ENCODE assay signal across 15 cellular contexts in genomic region chr7:100863406-100863950, GRCh38. TPM values are rescaled to one million over a fixed set of nuclear protein-coding genes. Genes with fewer than 3 reads are reported as not detected.
DNase-seq lines count a peak whose midpoint lies in the region; ATAC-seq and TF ChIP-seq lines count a peak whose summit lies in the region.
"Had no signal": no experiment of that assay in that cellular context is flagged by ENCODE, and none has a peak within 500 bp of the region (broad histone marks: within the 10 kb centered on the region; RNA-seq: fewer than 3 reads in every experiment).

No MANE protein-coding gene starts in this region.

- H3K9me3 ChIP-seq in upper lobe of right lung (no peaks in the 10 kb centered on the region), Caco-2 (no peaks in the 10 kb centered on the region)
- H3K9me3 ChIP-seq: BE2C had no signal

- H3K27me3 ChIP-seq in upper lobe of right lung (no peaks in the 10 kb centered on the region), Caco-2 (replicated peaks; ENCODE audit: control insufficient read depth, insufficient read depth, low read length) (no peaks in the 10 kb centered on the region)
- H3K27me3 ChIP-seq: BE2C, neural progenitor cell had no signal

- no peak overlapping the region for H3K27ac Mint-ChIP-seq in Caco-2 (ENCODE audit: unreplicated experiment)
- H3K27ac Mint-ChIP-seq: stimulated activated memory B cell treated with anti-CD40 and anti-IgM and Interleukin-4, amounts not matched to agents 10 μg/mL and 1 μg/mL and 100 μg/mL, for 72 hours had no signal

- peaks cover 67% of the 10 kb centered on the region for H3K36me3 Mint-ChIP-seq in Caco-2 (ENCODE audit: insufficient read depth, unreplicated experiment)

- CTCF ChIA-PET in Caco-2 (lab: Charles Lee), result no interaction called here

- H3K27ac ChIP-seq in upper lobe of right lung, result no peak overlapping the region
- H3K27ac ChIP-seq: coronary artery, neural progenitor cell had no signal

- H3K36me3 ChIP-seq in upper lobe of right lung, result peaks cover 21% of the 10 kb centered on the region
- peaks cover 5% of the 10 kb centered on the region for H3K36me3 ChIP-seq in Caco-2 (ENCODE audit: control insufficient read depth, insufficient read depth, low read length)
- H3K36me3 ChIP-seq: neural progenitor cell had no signal

- intact Hi-C loops in posterior vena cava (cut with DNase I) (no loop called here), upper lobe of right lung (cut with DNase I) (no loop called here), Caco-2 (cut with micrococcal nuclease; ENCODE audit: unreplicated experiment) (no loop called here)

- BruUV-seq in Caco-2 (replicated peaks; lab: Mats Ljungman, UMichigan), result no TSS peak

- DNase-seq in GM03348 (ENCODE audit: low spot score) (peak; percentile 1), SW480 (ENCODE audit: low spot score) (peak; percentile 64), epidermal melanocyte (ENCODE audit: insufficient read length, low spot score) (peak; percentile 50), posterior vena cava (ENCODE audit: low spot score) (peak; percentile 70), upper lobe of right lung (no peak), NCI-H748 treated with DMSO at 0.1 percent for 48 hours (lab: John Stamatoyannopoulos, UW) (no peak), putamen (ENCODE audit: low spot score) (no peak), Caco-2 (no peak)
- DNase-seq: activated CD4-positive, alpha-beta T cell treated with anti-CD3 and anti-CD28 coated beads, Interleukin-2, amount 50 U/mL, for 1 hour; BE2C; mesenchymal stem cell; NCI-H2081 treated with DMSO at 0.1 percent for 48 hours had no signal

- no peaks in the 10 kb centered on the region for H3K9me3 Mint-ChIP-seq in Caco-2 (ENCODE audit: unreplicated experiment)
- H3K9me3 Mint-ChIP-seq: neural progenitor cell; stimulated activated memory B cell treated with anti-CD40 and anti-IgM and Interleukin-4, amounts not matched to agents 10 μg/mL and 1 μg/mL and 100 μg/mL, for 72 hours had no signal

- H3K4me1 ChIP-seq in upper lobe of right lung (peaks cover 26% of the 10 kb centered on the region), Caco-2 (peaks cover 10% of the 10 kb centered on the region)

- no peak for TF ChIP-seq CTCF in upper lobe of right lung (IDR thresholded peaks at IDR 0.05)
- no peak for TF ChIP-seq CTCF in Caco-2 (IDR thresholded peaks at IDR 0.05; ENCODE audit: insufficient read depth in 1 of 2, low read depth in 1 of 2, low read length in 1 of 2, severe bottlenecking in 1 of 2, unreplicated experiment in 1 of 2)

- no peak for ATAC-seq in upper lobe of right lung
- ATAC-seq: stimulated activated memory B cell treated with anti-CD40 and anti-IgM and Interleukin-4, amounts not matched to agents 10 μg/mL and 1 μg/mL and 100 μg/mL, for 72 hours had no signal

- H3K4me1 Mint-ChIP-seq in Caco-2 (ENCODE audit: low read depth, unreplicated experiment), result peaks cover 7% of the 10 kb centered on the region

- no peak overlapping the region for H3K4me3 Mint-ChIP-seq in Caco-2 (ENCODE audit: unreplicated experiment)
- H3K4me3 Mint-ChIP-seq: neural progenitor cell; stimulated activated memory B cell treated with anti-CD40 and anti-IgM and Interleukin-4, amounts not matched to agents 10 μg/mL and 1 μg/mL and 100 μg/mL, for 72 hours had no signal

- no peaks in the 10 kb centered on the region for H3K27me3 Mint-ChIP-seq in Caco-2 (ENCODE audit: insufficient read depth, unreplicated experiment)
- H3K27me3 Mint-ChIP-seq: stimulated activated memory B cell treated with anti-CD40 and anti-IgM and Interleukin-4, amounts not matched to agents 10 μg/mL and 1 μg/mL and 100 μg/mL, for 72 hours had no signal

- H3K4me3 ChIP-seq in upper lobe of right lung (no peak overlapping the region), Caco-2 (ENCODE audit: low read depth, low read length) (no peak overlapping the region)
- H3K4me3 ChIP-seq: coronary artery, neural progenitor cell had no signal

- POLR2A ChIA-PET in Caco-2 (lab: Charles Lee), result no interaction called here

RNA-seq across cellular contexts. Expression of gene TRIP6, which starts 3.7 kb away (rescaled TPM):
- 10 to 100 TPM; 55.7 to 58.7 TPM for total RNA-seq in posterior vena cava
- total RNA-seq in upper lobe of right lung, result 65.3 TPM
- total RNA-seq in Caco-2 (2022), result 66.6 and 75.5 TPM in 2 replicates

RNA-seq across cellular contexts. Expression of gene SLC12A9, which starts 11.0 kb away (rescaled TPM):
- 10 to 100 TPM; 15.6 to 22.8 TPM for total RNA-seq in posterior vena cava
- total RNA-seq in upper lobe of right lung, result 39.2 TPM
- total RNA-seq in Caco-2 (2022), result 59.0 and 60.7 TPM in 2 replicates

RNA-seq across cellular contexts. Expression of gene SRRT, which starts 11.4 kb away (rescaled TPM):
- total RNA-seq in posterior vena cava (10 to 100 TPM; 78.0 to 91.2 TPM), upper lobe of right lung (105 TPM), Caco-2 (2022) (211 and 243 TPM in 2 replicates)

RNA-seq across cellular contexts. Expression of gene UFSP1, which starts 26.0 kb away (rescaled TPM):
- total RNA-seq in posterior vena cava (1 to 10 TPM; 2.7 to 3.3 TPM), upper lobe of right lung (3.1 TPM), Caco-2 (2022) (4.6 and 5.3 TPM in 2 replicates)

RNA-seq across cellular contexts. Expression of gene ACHE, which starts 32.2 kb away (rescaled TPM):
- total RNA-seq in posterior vena cava (1 to 10 TPM; 2.8 to 9.4 TPM), upper lobe of right lung (2.9 TPM), Caco-2 (2022) (16.5 and 19.0 TPM in 2 replicates)

Comparison
In these comparisons a context has a peak if more than half of its experiments do, and no peak if none do; other contexts are left out.
1. DNase-seq: peak in GM03348 (single experiment), SW480 (single experiment), epidermal melanocyte (single experiment) and posterior vena cava (single experiment); none in upper lobe of right lung (single experiment), NCI-H748 treated with DMSO at 0.1 percent for 48 hours (single experiment), putamen (single experiment) and Caco-2 (0 of 2).